15 cellular contexts compared by ENCODE assay signal in genomic region chr3:127233371-127233770, GRCh38. TPM values are rescaled to one million over a fixed set of nuclear protein-coding genes. Genes with fewer than 3 reads are reported as not detected.
DNase-seq lines count a peak whose midpoint lies in the region; ATAC-seq and TF ChIP-seq lines count a peak whose summit lies in the region.
"Had no signal": no experiment of that assay in that cellular context is flagged by ENCODE, and none has a peak within 500 bp of the region (broad histone marks: within the 10 kb centered on the region; RNA-seq: fewer than 3 reads in every experiment).

No MANE protein-coding gene starts in this region.

- in situ Hi-C loops in KBM-7 (cut with MboI; ENCODE audit: low pct_unique_long_range_greater_than_20kb, low sequenced_read_pairs) = no loop called here

- no peaks in the 10 kb centered on the region for H3K27me3 ChIP-seq in uterus

- no peak overlapping the region for H3K4me3 ChIP-seq in uterus
- H3K4me3 ChIP-seq: suprapubic skin had no signal

- H3K9me3 ChIP-seq in uterus = no peaks in the 10 kb centered on the region
- H3K9me3 ChIP-seq: suprapubic skin had no signal

- H3K4me1 ChIP-seq in uterus = no peaks in the 10 kb centered on the region
- H3K4me1 ChIP-seq: suprapubic skin had no signal

- intact Hi-C loops in uterus (cut with DNase I; ENCODE audit: low total_unique reads) = no loop called here

- H3K36me3 ChIP-seq in uterus = no peaks in the 10 kb centered on the region
- H3K36me3 ChIP-seq: suprapubic skin had no signal

- no peak overlapping the region for H3K27ac ChIP-seq in uterus
- H3K27ac ChIP-seq: suprapubic skin had no signal

- no peak for TF ChIP-seq POLR2A in uterus (IDR thresholded peaks at IDR 0.05)

- no peak for ATAC-seq in HG03095 (IDR thresholded peaks at IDR 0.05; ENCODE audit: unreplicated experiment)

- DNase-seq in ELR (ENCODE audit: low read depth) (peak; percentile 18), KBM-7 (peak; percentile 27), amniotic epithelial cell (ENCODE audit: low read depth) (peak; percentile 3), kidney tubule cell (ENCODE audit: low spot score) (peak; percentile 14), hepatic stellate cell (ENCODE audit: low spot score) (no peak), occipital lobe (lab: John Stamatoyannopoulos, UW) (no peak), uterus (no peak)
- DNase-seq: activated naive CD8-positive, alpha-beta T cell treated with anti-CD3 and anti-CD28 coated beads for 36 hours; CD4-positive, alpha-beta memory T cell; NCI-H2081 treated with DMSO at 0.1 percent for 48 hours had no signal

- no peak for TF ChIP-seq CTCF in uterus (IDR thresholded peaks at IDR 0.05)

RNA-seq across cellular contexts. Expression of gene PRR23E, which starts 40.4 kb away (rescaled TPM):
- not detected for total RNA-seq in occipital lobe
- total RNA-seq in uterus = not detected
- total RNA-seq: activated naive CD8-positive, alpha-beta T cell treated with anti-CD3 and anti-CD28 coated beads for 36 hours; CD4-positive, alpha-beta memory T cell; H4; kidney epithelial cell; suprapubic skin; T-helper 2 cell treated with Interferon-gamma antibody and Interleukin-4, amounts not matched to agents 100 ng/mL and 5 ng/mL, for 36 hours had no signal

RNA-seq across cellular contexts. Expression of gene PRR20G, which starts 54.5 kb away (rescaled TPM):
- total RNA-seq in occipital lobe (not detected), uterus (not detected)
- total RNA-seq: activated naive CD8-positive, alpha-beta T cell treated with anti-CD3 and anti-CD28 coated beads for 36 hours; CD4-positive, alpha-beta memory T cell; H4; suprapubic skin; T-helper 2 cell treated with Interferon-gamma antibody and Interleukin-4, amounts not matched to agents 100 ng/mL and 5 ng/mL, for 36 hours had no signal

Comparison
In these comparisons a context has a peak if more than half of its experiments do, and no peak if none do; other contexts are left out.
1. DNase-seq: peak in ELR (single experiment), KBM-7 (single experiment), amniotic epithelial cell (single experiment) and kidney tubule cell (single experiment); none in hepatic stellate cell (single experiment), occipital lobe (single experiment) and uterus (0 of 2).